Comparison of ENCODE assay signal across 1 cellular context in genomic region chr11:119324124-119324665, GRCh38.
TF ChIP-seq lines count a peak whose summit lies in the region.

No MANE protein-coding gene starts in this region.

TF ChIP-seq in HepG2, 621 proteins besides CTCF, POLR2A, EP300 and RAD21:
- 0 out of 2 replicates have a peak, but pooled peaks have one; percentile 19 for TF ChIP-seq PHF21A (CRISPR knock-in tag; IDR thresholded peaks at IDR 0.05)
- no peak for TF ChIP-seq BHLHE40 (IDR thresholded peaks at IDR 0.05; ENCODE audit: low read length)
